1 cellular context compared by ENCODE assay signal in genomic region chr3:13415236-13416001, GRCh38.
TF ChIP-seq lines count a peak whose summit lies in the region.

No MANE protein-coding gene starts in this region.

TF ChIP-seq in GM23338, 12 proteins besides CTCF, POLR2A, EP300 and RAD21 (continued from another document):
- TF ChIP-seq EZH2phosphoT487 (IDR thresholded peaks at IDR 0.05; ENCODE audit: unreplicated experiment): no peak
- TF ChIP-seq JUNB (IDR thresholded peaks at IDR 0.05; ENCODE audit: unreplicated experiment): no peak
- no peak for TF ChIP-seq REST (IDR thresholded peaks at IDR 0.05; ENCODE audit: unreplicated experiment)
- TF ChIP-seq STAT1 (IDR thresholded peaks at IDR 0.05; ENCODE audit: unreplicated experiment): no peak
- no peak for TF ChIP-seq POLR2AphosphoS5 (IDR thresholded peaks at IDR 0.05; ENCODE audit: low read depth)
- no peak for TF ChIP-seq NANOG (IDR thresholded peaks at IDR 0.05; ENCODE audit: borderline replicate concordance)
- TF ChIP-seq ETS1 (IDR thresholded peaks at IDR 0.05): no peak
- no peak for TF ChIP-seq ZNF114 (CRISPR knock-in tag; IDR thresholded peaks at IDR 0.05)
